8 cellular contexts compared by ENCODE assay signal in the genomic region with DNA sequence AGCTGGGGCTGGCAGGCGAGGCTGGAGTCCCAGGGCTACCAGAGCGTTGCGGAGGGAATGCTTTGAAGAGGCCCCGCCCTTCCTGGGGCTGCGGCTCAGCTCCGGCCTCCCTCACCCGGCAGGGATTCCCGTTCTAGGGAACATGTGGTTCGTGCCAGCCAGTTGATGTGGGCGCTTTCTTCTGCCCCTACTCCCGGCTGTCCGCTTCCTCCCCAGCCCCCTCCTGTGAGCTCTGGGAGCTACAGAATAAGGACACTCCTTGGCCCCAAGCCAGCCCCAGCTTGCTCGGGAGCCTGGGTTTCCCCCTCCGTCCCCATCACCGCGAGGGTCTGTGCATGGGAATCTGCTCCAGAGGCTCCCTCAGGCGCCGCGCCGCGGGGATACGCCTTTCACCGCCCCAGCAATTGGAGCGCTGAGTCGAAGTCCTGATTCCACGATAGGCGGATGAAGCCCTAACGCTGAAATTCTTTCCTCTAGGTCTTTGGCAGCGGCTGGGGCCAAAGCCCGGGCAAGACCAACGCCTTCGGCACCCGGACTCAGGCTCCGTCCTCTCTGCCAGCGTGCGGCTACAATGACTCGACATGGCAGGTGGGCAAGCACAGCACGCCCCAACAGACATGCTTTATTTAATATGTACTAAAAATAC.
DNase-seq lines count a peak whose midpoint lies in the region; ATAC-seq and TF ChIP-seq lines count a peak whose summit lies in the region.

No MANE protein-coding gene starts in this region.

- H3K4me3 ChIP-seq in A673 (ENCODE audit: low read depth, low read length, poor library complexity, severe bottlenecking) (peak overlapping the region; percentile 49), cardiac fibroblast (replicated peaks in 1 of 2; ENCODE audit: low read depth in 2 of 2, low read length in 2 of 2) (peak overlapping the region; percentile 35 to 44), skeletal muscle tissue (ENCODE audit: low read length in 3 of 3) (peak overlapping the region; percentile 70 to 79 (median 71)), PC-3 (ENCODE audit: low read length) (no peak overlapping the region)

- H3K9ac ChIP-seq in skeletal muscle tissue (ENCODE audit: low read depth in 1 of 3, low read length in 3 of 3) (peak overlapping the region; percentile 78 to 86 (median 81)), PC-3 (ENCODE audit: low read length) (no peak overlapping the region)

- DNase-seq in A673 (ENCODE audit: low spot score) (peak; percentile 98), M059J (ENCODE audit: low read depth) (peak; percentile 76), cardiac fibroblast (ENCODE audit: low read depth in 2 of 2) (peak; percentile 57 to 65), iris pigment epithelial cell (ENCODE audit: low read depth) (peak; percentile 61), KG1 (lab: John Stamatoyannopoulos, UW) (no peak), PC-3 (no peak)
- no peak for DNase-seq in activated effector memory CD4-positive, alpha-beta T cell treated with Interleukin-2 at 50 U/mL for 16 hours

- no peak for TF ChIP-seq CTCF in A673 (conservative IDR thresholded peaks at IDR 0.05; ENCODE audit: low read depth, low read length)
- no peak for TF ChIP-seq CTCF in cardiac fibroblast (IDR thresholded peaks at IDR 0.05; ENCODE audit: low read depth, low read length)
- no peak for TF ChIP-seq CTCF in PC-3 (conservative IDR thresholded peaks at IDR 0.05; ENCODE audit: low read depth, low read length)

- H3K36me3 ChIP-seq in A673 (ENCODE audit: insufficient read depth, low read length, poor library complexity, severe bottlenecking): no peaks in the 10 kb centered on the region
- H3K36me3 ChIP-seq in skeletal muscle tissue (ENCODE audit: control insufficient read depth in 3 of 3, insufficient read depth in 3 of 3, low read length in 3 of 3): no peaks in the 10 kb centered on the region
- H3K36me3 ChIP-seq in PC-3 (ENCODE audit: low read depth, low read length): no peaks in the 10 kb centered on the region

- no peaks in the 10 kb centered on the region for H3K9me2 ChIP-seq in PC-3 (replicated peaks; ENCODE audit: low read length)

- H3K9me3 ChIP-seq in A673 (ENCODE audit: low read depth, low read length, poor library complexity, severe bottlenecking) (no peaks in the 10 kb centered on the region), skeletal muscle tissue (ENCODE audit: control insufficient read depth in 3 of 3, low read length in 3 of 3) (no peaks in the 10 kb centered on the region), PC-3 (ENCODE audit: low read length) (no peaks in the 10 kb centered on the region)

- intact Hi-C loops in A673 (cut with micrococcal nuclease; ENCODE audit: unreplicated experiment): loop anchor here (2.0 to 10.0 kb wide), 2 partner anchors 79 to 153 kb away; no protein-coding TSS in a partner anchor
- intact Hi-C loops in PC-3 (cut with micrococcal nuclease): no loop called here

- H3K4me1 ChIP-seq in A673 (ENCODE audit: insufficient read depth, low read length, poor library complexity, severe bottlenecking) (peaks cover 72% of the 10 kb centered on the region), skeletal muscle tissue (ENCODE audit: control insufficient read depth in 3 of 3, insufficient read depth in 3 of 3, low read length in 3 of 3) (peaks cover 3 to 18% (median 14%) of the 10 kb centered on the region in 3 donors), PC-3 (ENCODE audit: insufficient read depth, low read length) (no peaks in the 10 kb centered on the region)

- no peaks in the 10 kb centered on the region for H3F3A ChIP-seq in PC-3 (ENCODE audit: low read length, unreplicated experiment)

- H3K27ac ChIP-seq in A673 (ENCODE audit: low read depth, low read length, poor library complexity, severe bottlenecking) (peak overlapping the region; percentile 99), skeletal muscle tissue (ENCODE audit: low read depth, low read length) (peak overlapping the region; percentile 85), PC-3 (ENCODE audit: low read length) (no peak overlapping the region)

- no peak overlapping the region for H3K4me2 ChIP-seq in PC-3 (ENCODE audit: low read length)

- CTCF ChIA-PET in A673 (lab: Charles Lee): no interaction called here
- CTCF ChIA-PET in PC-3 (lab: Charles Lee): no interaction called here

- no peak for ATAC-seq in PC-3

- H2AFZ ChIP-seq in PC-3 (ENCODE audit: low read length): no peak overlapping the region

- no peaks in the 10 kb centered on the region for H4K20me1 ChIP-seq in PC-3 (ENCODE audit: low read length)

- no peaks in the 10 kb centered on the region for H3K79me2 ChIP-seq in PC-3 (ENCODE audit: low read length)

- POLR2A ChIA-PET in A673 (lab: Charles Lee; ENCODE audit: low non-redundant PET) (interaction anchor here (0.6 to 0.7 kb wide), 2 partner anchors 26 to 138 kb away, joined by 3 to 5 read pairs; no protein-coding TSS in a partner anchor), PC-3 (lab: Charles Lee; ENCODE audit: unreplicated experiment) (no interaction called here)

- BruUV-seq in A673 (replicated peaks; lab: Mats Ljungman, UMichigan): no TSS peak
- no TSS peak for BruUV-seq in PC-3 (replicated peaks; lab: Mats Ljungman, UMichigan)

- no peaks in the 10 kb centered on the region for H3K27me3 ChIP-seq in A673 (replicated peaks; ENCODE audit: insufficient read depth, low read depth, low read length, poor library complexity)
- H3K27me3 ChIP-seq in skeletal muscle tissue (ENCODE audit: control insufficient read depth in 3 of 3, insufficient read depth in 3 of 3, low read length in 3 of 3): peaks cover 0 to 8% (median 2%) of the 10 kb centered on the region in 3 donors
- no peaks in the 10 kb centered on the region for H3K27me3 ChIP-seq in PC-3 (ENCODE audit: low read length)

Comparison
In these comparisons a context has a peak if more than half of its experiments do, and no peak if none do; other contexts are left out.
1. DNase-seq: peak in A673 (single experiment), M059J (single experiment), cardiac fibroblast (2 of 2) and iris pigment epithelial cell (single experiment); none in activated effector memory CD4-positive, alpha-beta T cell treated with Interleukin-2 at 50 U/mL for 16 hours (single experiment), KG1 (single experiment) and PC-3 (single experiment).